In genomic region chr5:112860929-112861637, GRCh38 we compare ENCODE assay signal across 8 cellular contexts. TPM values are rescaled to one million over a fixed set of nuclear protein-coding genes. Genes with fewer than 3 reads are reported as not detected.
DNase-seq lines count a peak whose midpoint lies in the region; ATAC-seq, FAIRE-seq and TF ChIP-seq lines count a peak whose summit lies in the region.

SRP19 (plus strand) TSS chr5:112861287; CDS start chr5:112861377, 90 bp downstream.

- ATAC-seq in GM18520 (IDR thresholded peaks at IDR 0.05; ENCODE audit: unreplicated experiment) (peak; percentile 92), HG03064 (IDR thresholded peaks at IDR 0.05; ENCODE audit: low read depth, unreplicated experiment) (peak; percentile 99), body of pancreas (peak; percentile 98)

- H3K27me3 ChIP-seq in body of pancreas, result no peaks in the 10 kb centered on the region
- H3K27me3 ChIP-seq in sigmoid colon, result no peaks in the 10 kb centered on the region

- no peak for TF ChIP-seq EP300 in sigmoid colon (IDR thresholded peaks at IDR 0.05)

- H3K9me3 ChIP-seq in body of pancreas (no peaks in the 10 kb centered on the region), sigmoid colon (no peaks in the 10 kb centered on the region)

- TF ChIP-seq CTCF in body of pancreas (IDR thresholded peaks at IDR 0.05) (no peak), sigmoid colon (IDR thresholded peaks at IDR 0.05) (no peak)

- peaks cover 0 to 2% of the 10 kb centered on the region in 2 donors for H3K36me3 ChIP-seq in body of pancreas (replicated peaks in 1 of 2; ENCODE audit: insufficient read depth in 1 of 2, low read depth in 2 of 2)
- peaks cover 0 to 23% (median 11%) of the 10 kb centered on the region in 4 donors for H3K36me3 ChIP-seq in sigmoid colon

- H3K4me1 ChIP-seq in body of pancreas, result peaks cover 31% of the 10 kb centered on the region
- peaks cover 0 to 33% (median 29%) of the 10 kb centered on the region in 4 donors for H3K4me1 ChIP-seq in sigmoid colon

- H3K27ac ChIP-seq in body of pancreas, result peak within 1 kb of the TSS; percentile 33 to 89 (median 78)
- peak within 1 kb of the TSS; percentile 79 to 92 (median 86) for H3K27ac ChIP-seq in sigmoid colon

- DNase-seq in 8988T, result peak; percentile 82
- DNase-seq in NCI-H2107 treated with DMSO at 0.1 percent for 48 hours (lab: John Stamatoyannopoulos, UW; ENCODE audit: unreplicated experiment), result peak; percentile 69
- peak; percentile 94 to 97 (median 96) for DNase-seq in body of pancreas
- DNase-seq in iPS DF 4.7 (ENCODE audit: extremely low read depth, low spot score), result peak; percentile 94
- peak; percentile 98 for DNase-seq in sigmoid colon

- H3K4me3 ChIP-seq in body of pancreas, result peak within 1 kb of the TSS; percentile 91 to 97
- peak within 1 kb of the TSS; percentile 77 to 92 (median 87) for H3K4me3 ChIP-seq in sigmoid colon

- intact Hi-C loops in body of pancreas (cut with DNase I) (no loop called here), sigmoid colon (cut with DNase I) (loop anchor here (1.0 to 10.0 kb wide), 2 partner anchors 61 to 156 kb away; partner anchors contain the start of gene REEP5)

- 1% methylated on average over 29 to 47 of the region's 47 CpGs for WGBS in body of pancreas, 2 donors
- 1% methylated on average over 47 of the region's 47 CpGs for WGBS in sigmoid colon, 2 donors

- TF ChIP-seq POLR2A in body of pancreas (IDR thresholded peaks at IDR 0.05) (peak; percentile 50 to 83 (median 79)), sigmoid colon (IDR thresholded peaks at IDR 0.05) (peak; percentile 72 to 79)

- peak; percentile 88 for FAIRE-seq in TTC549 (lab: Jason Lieb, UNC)

RNA-seq across cellular contexts. Expression of gene SRP19, which starts in this region (rescaled TPM):
- total RNA-seq in body of pancreas (10 to 100 TPM; 23.7 to 42.3 TPM), sigmoid colon (10 to 100 TPM; 37.1 to 58.2 (median 55.8) TPM)
- polyA plus RNA-seq in sigmoid colon, result 10 to 100 TPM; 54.1 to 78.6 (median 67.5) TPM

Comparison
In these comparisons a context has a peak if more than half of its experiments do, and no peak if none do; other contexts are left out.
1. Peak in every context shown above with its lines: DNase-seq, ATAC-seq, H3K4me3 ChIP-seq and H3K27ac ChIP-seq.